ENCODE assay signal across 10 cellular contexts in genomic region chr1:63537940-63538339, GRCh38. TPM values are rescaled to one million over a fixed set of nuclear protein-coding genes. Genes with fewer than 3 reads are reported as not detected.
A peak's percentile ranks its signal among the peaks of the same experiment; 100 is the strongest.
DNase-seq lines count a peak whose midpoint lies in the region; ATAC-seq and TF ChIP-seq lines count a peak whose summit lies in the region.
"Had no signal": no experiment of that assay in that cellular context is flagged by ENCODE, and none has a peak within 500 bp of the region (broad histone marks: within the 10 kb centered on the region; RNA-seq: fewer than 3 reads in every experiment).

No MANE protein-coding gene starts in this region.

- ATAC-seq in SK-N-SH treated with all-trans-retinoic acid at 6 μM for 48 hours (0 out of 3 replicates have a peak, but pooled peaks have one; percentile 26), GM18858 (IDR thresholded peaks at IDR 0.05; ENCODE audit: unreplicated experiment) (no peak)
- ATAC-seq in activated naive CD8-positive, alpha-beta T cell treated with anti-CD3 and anti-CD28 coated beads, Interleukin-2, amount 50 U/mL, for 24 hours, result no peak

- TF ChIP-seq CTCF in AG04450 (IDR thresholded peaks at IDR 0.05; ENCODE audit: low read depth, low read length), result peak; percentile 47
- TF ChIP-seq CTCF in GM12864 (IDR thresholded peaks at IDR 0.05; ENCODE audit: low read depth, low read length, missing control alignments), result peak; percentile 28
- TF ChIP-seq CTCF in glutamatergic neuron (IDR thresholded peaks at IDR 0.05; ENCODE audit: partially characterized antibody, unreplicated experiment), result peak; percentile 48

- no peak overlapping the region for H3K4me3 Mint-ChIP-seq in glutamatergic neuron (ENCODE audit: unreplicated experiment)
- H3K4me3 Mint-ChIP-seq in activated naive CD8-positive, alpha-beta T cell treated with anti-CD3 and anti-CD28 coated beads, Interleukin-2, amount 50 U/mL, for 24 hours, result no peak overlapping the region
- H3K4me3 Mint-ChIP-seq in activated naive CD4-positive, alpha-beta T cell treated with anti-CD3 and anti-CD28 coated beads, Interleukin-2, amount 10 ng/mL, durations not matched to agents 7 days and 5 days, result no peak overlapping the region

- CTCF ChIA-PET in AG04450 (lab: Charles Lee), result interaction anchor here (0.5 to 3.1 kb wide), 33 partner anchors 11 to 1362 kb away, joined by 3 to 19 read pairs (median 4); partner anchors contain the start of genes EFCAB7 and ITGB3BP
- CTCF ChIA-PET in activated naive CD4-positive, alpha-beta T cell treated with anti-CD3 and anti-CD28 coated beads, Interleukin-2, amount 10 ng/mL, durations not matched to agents 7 days and 5 days (lab: Charles Lee), result interaction anchor here (0.7 to 1.5 kb wide), 10 partner anchors 10 to 753 kb away, joined by 3 to 6 read pairs (median 3); no protein-coding TSS in a partner anchor

- no peak overlapping the region for H3K27ac ChIP-seq in AG04450 (ENCODE audit: low read depth, low read length)

- POLR2A ChIA-PET in AG04450 (lab: Yijun Ruan, JAX), result interaction anchor here (0.7 kb wide), 1 partner anchor 218 kb away, joined by 4 read pairs; no protein-coding TSS in a partner anchor

- H3K4me3 ChIP-seq in AG04450 (ENCODE audit: low read depth, low read length) (no peak overlapping the region), GM12864 (ENCODE audit: low read depth, low read length) (no peak overlapping the region)

- no peaks in the 10 kb centered on the region for H3K27me3 Mint-ChIP-seq in glutamatergic neuron (ENCODE audit: unreplicated experiment)
- no peaks in the 10 kb centered on the region for H3K27me3 Mint-ChIP-seq in activated naive CD8-positive, alpha-beta T cell treated with anti-CD3 and anti-CD28 coated beads, Interleukin-2, amount 50 U/mL, for 24 hours
- no peaks in the 10 kb centered on the region for H3K27me3 Mint-ChIP-seq in activated naive CD4-positive, alpha-beta T cell treated with anti-CD3 and anti-CD28 coated beads, Interleukin-2, amount 10 ng/mL, durations not matched to agents 7 days and 5 days

- H3K9me3 Mint-ChIP-seq in glutamatergic neuron (ENCODE audit: unreplicated experiment), result no peaks in the 10 kb centered on the region
- no peaks in the 10 kb centered on the region for H3K9me3 Mint-ChIP-seq in activated naive CD8-positive, alpha-beta T cell treated with anti-CD3 and anti-CD28 coated beads, Interleukin-2, amount 50 U/mL, for 24 hours
- H3K9me3 Mint-ChIP-seq in activated naive CD4-positive, alpha-beta T cell treated with anti-CD3 and anti-CD28 coated beads, Interleukin-2, amount 10 ng/mL, durations not matched to agents 7 days and 5 days, result no peaks in the 10 kb centered on the region

- H3K27ac Mint-ChIP-seq in glutamatergic neuron (ENCODE audit: unreplicated experiment), result no peak overlapping the region
- H3K27ac Mint-ChIP-seq in activated naive CD8-positive, alpha-beta T cell treated with anti-CD3 and anti-CD28 coated beads, Interleukin-2, amount 50 U/mL, for 24 hours, result no peak overlapping the region
- no peak overlapping the region for H3K27ac Mint-ChIP-seq in activated naive CD4-positive, alpha-beta T cell treated with anti-CD3 and anti-CD28 coated beads, Interleukin-2, amount 10 ng/mL, durations not matched to agents 7 days and 5 days

- DNase-seq in AG04450 (ENCODE audit: low read depth, low spot score) (no peak), GM12864 (ENCODE audit: low read depth) (no peak), glutamatergic neuron (no peak), medulla oblongata (ENCODE audit: extremely low spot score) (no peak)
- no peak for DNase-seq in activated naive CD8-positive, alpha-beta T cell treated with anti-CD3 and anti-CD28 coated beads, Interleukin-2, amount 50 U/mL, for 24 hours
- no peak for DNase-seq in activated naive CD4-positive, alpha-beta T cell treated with anti-CD3 and anti-CD28 coated beads, Interleukin-2, amount 10 ng/mL, durations not matched to agents 7 days and 5 days
- DNase-seq: activated T-cell treated with anti-CD3 and anti-CD28 coated beads, Interleukin-2, amount 50 U/mL, for 48 hours; NCI-H526 treated with DMSO at 0.1 percent for 48 hours had no signal

- no peaks in the 10 kb centered on the region for H3K9me3 ChIP-seq in AG04450 (ENCODE audit: control insufficient read depth, insufficient read depth, low read length)

- no peaks in the 10 kb centered on the region for H3K36me3 Mint-ChIP-seq in glutamatergic neuron (ENCODE audit: unreplicated experiment)
- H3K36me3 Mint-ChIP-seq in activated naive CD8-positive, alpha-beta T cell treated with anti-CD3 and anti-CD28 coated beads, Interleukin-2, amount 50 U/mL, for 24 hours (ENCODE audit: low read depth), result peaks cover 5% of the 10 kb centered on the region
- H3K36me3 Mint-ChIP-seq in activated naive CD4-positive, alpha-beta T cell treated with anti-CD3 and anti-CD28 coated beads, Interleukin-2, amount 10 ng/mL, durations not matched to agents 7 days and 5 days, result peaks cover 4% of the 10 kb centered on the region

- no peaks in the 10 kb centered on the region for H3K4me1 Mint-ChIP-seq in glutamatergic neuron (ENCODE audit: low read depth, unreplicated experiment)
- H3K4me1 Mint-ChIP-seq in activated naive CD8-positive, alpha-beta T cell treated with anti-CD3 and anti-CD28 coated beads, Interleukin-2, amount 50 U/mL, for 24 hours, result no peaks in the 10 kb centered on the region
- H3K4me1 Mint-ChIP-seq in activated naive CD4-positive, alpha-beta T cell treated with anti-CD3 and anti-CD28 coated beads, Interleukin-2, amount 10 ng/mL, durations not matched to agents 7 days and 5 days, result no peaks in the 10 kb centered on the region

- no peaks in the 10 kb centered on the region for H3K27me3 ChIP-seq in AG04450 (ENCODE audit: control insufficient read depth, insufficient read depth, low read length)

TF ChIP-seq in SK-N-SH treated with all-trans-retinoic acid at 6 μM for 48 hours, 23 proteins besides CTCF, POLR2A, EP300 and RAD21:
- no peak for TF ChIP-seq OSR1 (CRISPR knock-in tag; IDR thresholded peaks at IDR 0.05)
- no peak for TF ChIP-seq SNAI2 (CRISPR knock-in tag; IDR thresholded peaks at IDR 0.05)
- no peak for TF ChIP-seq ZNF8 (CRISPR knock-in tag; IDR thresholded peaks at IDR 0.05)
- TF ChIP-seq, protein P1, sequence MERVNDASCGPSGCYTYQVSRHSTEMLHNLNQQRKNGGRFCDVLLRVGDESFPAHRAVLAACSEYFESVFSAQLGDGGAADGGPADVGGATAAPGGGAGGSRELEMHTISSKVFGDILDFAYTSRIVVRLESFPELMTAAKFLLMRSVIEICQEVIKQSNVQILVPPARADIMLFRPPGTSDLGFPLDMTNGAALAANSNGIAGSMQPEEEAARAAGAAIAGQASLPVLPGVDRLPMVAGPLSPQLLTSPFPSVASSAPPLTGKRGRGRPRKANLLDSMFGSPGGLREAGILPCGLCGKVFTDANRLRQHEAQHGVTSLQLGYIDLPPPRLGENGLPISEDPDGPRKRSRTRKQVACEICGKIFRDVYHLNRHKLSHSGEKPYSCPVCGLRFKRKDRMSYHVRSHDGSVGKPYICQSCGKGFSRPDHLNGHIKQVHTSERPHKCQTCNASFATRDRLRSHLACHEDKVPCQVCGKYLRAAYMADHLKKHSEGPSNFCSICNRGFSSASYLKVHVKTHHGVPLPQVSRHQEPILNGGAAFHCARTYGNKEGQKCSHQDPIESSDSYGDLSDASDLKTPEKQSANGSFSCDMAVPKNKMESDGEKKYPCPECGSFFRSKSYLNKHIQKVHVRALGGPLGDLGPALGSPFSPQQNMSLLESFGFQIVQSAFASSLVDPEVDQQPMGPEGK (CRISPR knock-in tag; IDR thresholded peaks at IDR 0.05; ENCODE audit: borderline replicate concordance), result no peak
- no peak for TF ChIP-seq ZFP30 (CRISPR knock-in tag; IDR thresholded peaks at IDR 0.05)

RNA-seq across cellular contexts. Expression of gene EFCAB7, which starts 14.6 kb away (rescaled TPM):
- polyA plus RNA-seq in AG04450 (2011; rRNA removed), result 3.9 and 6.0 TPM in 2 replicates
- 1.8 and 3.4 TPM in 2 replicates for polyA minus RNA-seq in AG04450 (2011; rRNA and poly(A)+ RNA removed)
- 6.6 TPM for total RNA-seq in glutamatergic neuron (ENCODE audit: unreplicated experiment)

RNA-seq across cellular contexts. Expression of gene ITGB3BP, which starts 14.9 kb away (rescaled TPM):
- 12.3 and 18.0 TPM in 2 replicates for polyA plus RNA-seq in AG04450 (2011; rRNA removed)
- 1.2 and 4.8 TPM in 2 replicates for polyA minus RNA-seq in AG04450 (2011; rRNA and poly(A)+ RNA removed)
- total RNA-seq in glutamatergic neuron (ENCODE audit: unreplicated experiment), result 12.7 TPM

RNA-seq across cellular contexts. Expression of gene PGM1, which starts 55.3 kb away (rescaled TPM):
- 25.0 and 32.5 TPM in 2 replicates for polyA plus RNA-seq in AG04450 (2011; rRNA removed)
- 30.6 and 31.5 TPM in 2 replicates for polyA minus RNA-seq in AG04450 (2011; rRNA and poly(A)+ RNA removed)
- 3.6 TPM for total RNA-seq in glutamatergic neuron (ENCODE audit: unreplicated experiment)
